ENCODE assay signal across 1 cellular context in the genomic region with DNA sequence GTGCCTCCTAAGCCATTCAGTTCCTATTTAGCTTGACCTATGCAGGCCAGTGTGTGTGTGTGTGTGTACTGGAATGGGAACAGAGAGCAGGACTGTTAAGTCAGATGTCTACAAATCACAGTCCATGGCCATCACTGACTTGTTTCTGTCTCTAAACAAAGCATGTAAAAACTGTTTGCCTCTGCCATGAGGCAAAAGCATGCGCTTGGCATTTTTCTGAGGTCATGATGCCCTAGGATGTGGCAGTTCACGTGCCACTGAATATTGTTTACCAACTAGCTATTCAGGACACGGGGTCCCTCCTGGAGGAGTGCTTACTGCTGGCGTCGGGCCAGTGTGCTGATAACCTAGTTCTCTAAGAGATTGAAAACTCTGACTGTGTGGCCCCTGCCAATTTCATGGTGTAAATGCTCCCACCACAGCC.
TF ChIP-seq lines count a peak whose summit lies in the region.

No MANE protein-coding gene starts in this region.

TF ChIP-seq in HepG2, 621 proteins besides CTCF, POLR2A, EP300 and RAD21 (continued from another document and continues in another):
- TF ChIP-seq, protein P1, sequence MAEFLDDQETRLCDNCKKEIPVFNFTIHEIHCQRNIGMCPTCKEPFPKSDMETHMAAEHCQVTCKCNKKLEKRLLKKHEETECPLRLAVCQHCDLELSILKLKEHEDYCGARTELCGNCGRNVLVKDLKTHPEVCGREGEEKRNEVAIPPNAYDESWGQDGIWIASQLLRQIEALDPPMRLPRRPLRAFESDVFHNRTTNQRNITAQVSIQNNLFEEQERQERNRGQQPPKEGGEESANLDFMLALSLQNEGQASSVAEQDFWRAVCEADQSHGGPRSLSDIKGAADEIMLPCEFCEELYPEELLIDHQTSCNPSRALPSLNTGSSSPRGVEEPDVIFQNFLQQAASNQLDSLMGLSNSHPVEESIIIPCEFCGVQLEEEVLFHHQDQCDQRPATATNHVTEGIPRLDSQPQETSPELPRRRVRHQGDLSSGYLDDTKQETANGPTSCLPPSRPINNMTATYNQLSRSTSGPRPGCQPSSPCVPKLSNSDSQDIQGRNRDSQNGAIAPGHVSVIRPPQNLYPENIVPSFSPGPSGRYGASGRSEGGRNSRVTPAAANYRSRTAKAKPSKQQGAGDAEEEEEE (CRISPR knock-in tag; IDR thresholded peaks at IDR 0.05; ENCODE audit: borderline replicate concordance), result no peak
- peak; percentile 15; the same call in 1 of the 2 replicates for TF ChIP-seq LCORL (IDR thresholded peaks at IDR 0.05)
- TF ChIP-seq LCORL (CRISPR knock-in tag; IDR thresholded peaks at IDR 0.05), result peak; percentile 83
- peak; percentile 29; the same call in 1 of the 2 replicates for TF ChIP-seq ZNF335 (CRISPR knock-in tag; IDR thresholded peaks at IDR 0.05)
- no peak for TF ChIP-seq ISX (CRISPR knock-in tag; conservative IDR thresholded peaks at IDR 0.05)
- peak; percentile 38; the same call in 1 of the 2 replicates for TF ChIP-seq NCOR1 (IDR thresholded peaks at IDR 0.05; ENCODE audit: borderline replicate concordance, low read length)
- no peak for TF ChIP-seq ZBTB8A (CRISPR knock-in tag; IDR thresholded peaks at IDR 0.05; ENCODE audit: borderline replicate concordance, low read depth)
- TF ChIP-seq CEBPG (CRISPR knock-in tag; IDR thresholded peaks at IDR 0.05), result peak; percentile 29; the same call in 1 of the 2 replicates
- TF ChIP-seq, protein P2, sequence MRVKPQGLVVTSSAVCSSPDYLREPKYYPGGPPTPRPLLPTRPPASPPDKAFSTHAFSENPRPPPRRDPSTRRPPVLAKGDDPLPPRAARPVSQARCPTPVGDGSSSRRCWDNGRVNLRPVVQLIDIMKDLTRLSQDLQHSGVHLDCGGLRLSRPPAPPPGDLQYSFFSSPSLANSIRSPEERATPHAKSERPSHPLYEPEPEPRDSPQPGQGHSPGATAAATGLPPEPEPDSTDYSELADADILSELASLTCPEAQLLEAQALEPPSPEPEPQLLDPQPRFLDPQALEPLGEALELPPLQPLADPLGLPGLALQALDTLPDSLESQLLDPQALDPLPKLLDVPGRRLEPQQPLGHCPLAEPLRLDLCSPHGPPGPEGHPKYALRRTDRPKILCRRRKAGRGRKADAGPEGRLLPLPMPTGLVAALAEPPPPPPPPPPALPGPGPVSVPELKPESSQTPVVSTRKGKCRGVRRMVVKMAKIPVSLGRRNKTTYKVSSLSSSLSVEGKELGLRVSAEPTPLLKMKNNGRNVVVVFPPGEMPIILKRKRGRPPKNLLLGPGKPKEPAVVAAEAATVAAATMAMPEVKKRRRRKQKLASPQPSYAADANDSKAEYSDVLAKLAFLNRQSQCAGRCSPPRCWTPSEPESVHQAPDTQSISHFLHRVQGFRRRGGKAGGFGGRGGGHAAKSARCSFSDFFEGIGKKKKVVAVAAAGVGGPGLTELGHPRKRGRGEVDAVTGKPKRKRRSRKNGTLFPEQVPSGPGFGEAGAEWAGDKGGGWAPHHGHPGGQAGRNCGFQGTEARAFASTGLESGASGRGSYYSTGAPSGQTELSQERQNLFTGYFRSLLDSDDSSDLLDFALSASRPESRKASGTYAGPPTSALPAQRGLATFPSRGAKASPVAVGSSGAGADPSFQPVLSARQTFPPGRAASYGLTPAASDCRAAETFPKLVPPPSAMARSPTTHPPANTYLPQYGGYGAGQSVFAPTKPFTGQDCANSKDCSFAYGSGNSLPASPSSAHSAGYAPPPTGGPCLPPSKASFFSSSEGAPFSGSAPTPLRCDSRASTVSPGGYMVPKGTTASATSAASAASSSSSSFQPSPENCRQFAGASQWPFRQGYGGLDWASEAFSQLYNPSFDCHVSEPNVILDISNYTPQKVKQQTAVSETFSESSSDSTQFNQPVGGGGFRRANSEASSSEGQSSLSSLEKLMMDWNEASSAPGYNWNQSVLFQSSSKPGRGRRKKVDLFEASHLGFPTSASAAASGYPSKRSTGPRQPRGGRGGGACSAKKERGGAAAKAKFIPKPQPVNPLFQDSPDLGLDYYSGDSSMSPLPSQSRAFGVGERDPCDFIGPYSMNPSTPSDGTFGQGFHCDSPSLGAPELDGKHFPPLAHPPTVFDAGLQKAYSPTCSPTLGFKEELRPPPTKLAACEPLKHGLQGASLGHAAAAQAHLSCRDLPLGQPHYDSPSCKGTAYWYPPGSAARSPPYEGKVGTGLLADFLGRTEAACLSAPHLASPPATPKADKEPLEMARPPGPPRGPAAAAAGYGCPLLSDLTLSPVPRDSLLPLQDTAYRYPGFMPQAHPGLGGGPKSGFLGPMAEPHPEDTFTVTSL (CRISPR knock-in tag; IDR thresholded peaks at IDR 0.05; ENCODE audit: borderline replicate concordance), result peak; percentile 71; the same call in 1 of the 2 replicates
- TF ChIP-seq PPARG (CRISPR knock-in tag; conservative IDR thresholded peaks at IDR 0.05), result peak; percentile 81
- TF ChIP-seq, protein P3, sequence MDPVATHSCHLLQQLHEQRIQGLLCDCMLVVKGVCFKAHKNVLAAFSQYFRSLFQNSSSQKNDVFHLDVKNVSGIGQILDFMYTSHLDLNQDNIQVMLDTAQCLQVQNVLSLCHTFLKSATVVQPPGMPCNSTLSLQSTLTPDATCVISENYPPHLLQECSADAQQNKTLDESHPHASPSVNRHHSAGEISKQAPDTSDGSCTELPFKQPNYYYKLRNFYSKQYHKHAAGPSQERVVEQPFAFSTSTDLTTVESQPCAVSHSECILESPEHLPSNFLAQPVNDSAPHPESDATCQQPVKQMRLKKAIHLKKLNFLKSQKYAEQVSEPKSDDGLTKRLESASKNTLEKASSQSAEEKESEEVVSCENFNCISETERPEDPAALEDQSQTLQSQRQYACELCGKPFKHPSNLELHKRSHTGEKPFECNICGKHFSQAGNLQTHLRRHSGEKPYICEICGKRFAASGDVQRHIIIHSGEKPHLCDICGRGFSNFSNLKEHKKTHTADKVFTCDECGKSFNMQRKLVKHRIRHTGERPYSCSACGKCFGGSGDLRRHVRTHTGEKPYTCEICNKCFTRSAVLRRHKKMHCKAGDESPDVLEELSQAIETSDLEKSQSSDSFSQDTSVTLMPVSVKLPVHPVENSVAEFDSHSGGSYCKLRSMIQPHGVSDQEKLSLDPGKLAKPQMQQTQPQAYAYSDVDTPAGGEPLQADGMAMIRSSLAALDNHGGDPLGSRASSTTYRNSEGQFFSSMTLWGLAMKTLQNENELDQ (CRISPR knock-in tag; IDR thresholded peaks at IDR 0.05; ENCODE audit: borderline replicate concordance), result no peak
- no peak for TF ChIP-seq ZNF841 (CRISPR knock-in tag; IDR thresholded peaks at IDR 0.05; ENCODE audit: borderline replicate concordance)
- TF ChIP-seq, protein P4, sequence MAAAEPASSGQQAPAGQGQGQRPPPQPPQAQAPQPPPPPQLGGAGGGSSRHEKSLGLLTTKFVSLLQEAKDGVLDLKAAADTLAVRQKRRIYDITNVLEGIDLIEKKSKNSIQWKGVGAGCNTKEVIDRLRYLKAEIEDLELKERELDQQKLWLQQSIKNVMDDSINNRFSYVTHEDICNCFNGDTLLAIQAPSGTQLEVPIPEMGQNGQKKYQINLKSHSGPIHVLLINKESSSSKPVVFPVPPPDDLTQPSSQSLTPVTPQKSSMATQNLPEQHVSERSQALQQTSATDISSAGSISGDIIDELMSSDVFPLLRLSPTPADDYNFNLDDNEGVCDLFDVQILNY (CRISPR knock-in tag; conservative IDR thresholded peaks at IDR 0.05), result no peak
- no peak for TF ChIP-seq JARID2 (CRISPR knock-in tag; IDR thresholded peaks at IDR 0.05; ENCODE audit: insufficient replicate concordance)
- no peak for TF ChIP-seq ZNF20 (CRISPR knock-in tag; IDR thresholded peaks at IDR 0.05)
- TF ChIP-seq ZNF34 (CRISPR knock-in tag; IDR thresholded peaks at IDR 0.05; ENCODE audit: borderline replicate concordance), result 0 out of 2 replicates have a peak, but pooled peaks have one; percentile 39
- TF ChIP-seq SP4 (CRISPR knock-in tag; IDR thresholded peaks at IDR 0.05), result no peak
- peak; percentile 37; the same call in 1 of the 2 replicates for TF ChIP-seq KDM1A (CRISPR knock-in tag; IDR thresholded peaks at IDR 0.05)
- no peak for TF ChIP-seq SRSF9 (IDR thresholded peaks at IDR 0.05; ENCODE audit: borderline replicate concordance, insufficient read depth, low read depth, low read length, poor library complexity, severe bottlenecking)
- TF ChIP-seq, protein P5, sequence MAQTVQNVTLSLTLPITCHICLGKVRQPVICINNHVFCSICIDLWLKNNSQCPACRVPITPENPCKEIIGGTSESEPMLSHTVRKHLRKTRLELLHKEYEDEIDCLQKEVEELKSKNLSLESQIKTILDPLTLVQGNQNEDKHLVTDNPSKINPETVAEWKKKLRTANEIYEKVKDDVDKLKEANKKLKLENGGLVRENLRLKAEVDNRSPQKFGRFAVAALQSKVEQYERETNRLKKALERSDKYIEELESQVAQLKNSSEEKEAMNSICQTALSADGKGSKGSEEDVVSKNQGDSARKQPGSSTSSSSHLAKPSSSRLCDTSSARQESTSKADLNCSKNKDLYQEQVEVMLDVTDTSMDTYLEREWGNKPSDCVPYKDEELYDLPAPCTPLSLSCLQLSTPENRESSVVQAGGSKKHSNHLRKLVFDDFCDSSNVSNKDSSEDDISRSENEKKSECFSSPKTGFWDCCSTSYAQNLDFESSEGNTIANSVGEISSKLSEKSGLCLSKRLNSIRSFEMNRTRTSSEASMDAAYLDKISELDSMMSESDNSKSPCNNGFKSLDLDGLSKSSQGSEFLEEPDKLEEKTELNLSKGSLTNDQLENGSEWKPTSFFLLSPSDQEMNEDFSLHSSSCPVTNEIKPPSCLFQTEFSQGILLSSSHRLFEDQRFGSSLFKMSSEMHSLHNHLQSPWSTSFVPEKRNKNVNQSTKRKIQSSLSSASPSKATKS (CRISPR knock-in tag; IDR thresholded peaks at IDR 0.05), result no peak
- TF ChIP-seq ZNF547 (CRISPR knock-in tag; IDR thresholded peaks at IDR 0.05), result no peak
- peak; percentile 62 for TF ChIP-seq ZMYM3 (CRISPR knock-in tag; IDR thresholded peaks at IDR 0.05)
- TF ChIP-seq MLLT10 (CRISPR knock-in tag; IDR thresholded peaks at IDR 0.05), result no peak
- TF ChIP-seq, protein P6, sequence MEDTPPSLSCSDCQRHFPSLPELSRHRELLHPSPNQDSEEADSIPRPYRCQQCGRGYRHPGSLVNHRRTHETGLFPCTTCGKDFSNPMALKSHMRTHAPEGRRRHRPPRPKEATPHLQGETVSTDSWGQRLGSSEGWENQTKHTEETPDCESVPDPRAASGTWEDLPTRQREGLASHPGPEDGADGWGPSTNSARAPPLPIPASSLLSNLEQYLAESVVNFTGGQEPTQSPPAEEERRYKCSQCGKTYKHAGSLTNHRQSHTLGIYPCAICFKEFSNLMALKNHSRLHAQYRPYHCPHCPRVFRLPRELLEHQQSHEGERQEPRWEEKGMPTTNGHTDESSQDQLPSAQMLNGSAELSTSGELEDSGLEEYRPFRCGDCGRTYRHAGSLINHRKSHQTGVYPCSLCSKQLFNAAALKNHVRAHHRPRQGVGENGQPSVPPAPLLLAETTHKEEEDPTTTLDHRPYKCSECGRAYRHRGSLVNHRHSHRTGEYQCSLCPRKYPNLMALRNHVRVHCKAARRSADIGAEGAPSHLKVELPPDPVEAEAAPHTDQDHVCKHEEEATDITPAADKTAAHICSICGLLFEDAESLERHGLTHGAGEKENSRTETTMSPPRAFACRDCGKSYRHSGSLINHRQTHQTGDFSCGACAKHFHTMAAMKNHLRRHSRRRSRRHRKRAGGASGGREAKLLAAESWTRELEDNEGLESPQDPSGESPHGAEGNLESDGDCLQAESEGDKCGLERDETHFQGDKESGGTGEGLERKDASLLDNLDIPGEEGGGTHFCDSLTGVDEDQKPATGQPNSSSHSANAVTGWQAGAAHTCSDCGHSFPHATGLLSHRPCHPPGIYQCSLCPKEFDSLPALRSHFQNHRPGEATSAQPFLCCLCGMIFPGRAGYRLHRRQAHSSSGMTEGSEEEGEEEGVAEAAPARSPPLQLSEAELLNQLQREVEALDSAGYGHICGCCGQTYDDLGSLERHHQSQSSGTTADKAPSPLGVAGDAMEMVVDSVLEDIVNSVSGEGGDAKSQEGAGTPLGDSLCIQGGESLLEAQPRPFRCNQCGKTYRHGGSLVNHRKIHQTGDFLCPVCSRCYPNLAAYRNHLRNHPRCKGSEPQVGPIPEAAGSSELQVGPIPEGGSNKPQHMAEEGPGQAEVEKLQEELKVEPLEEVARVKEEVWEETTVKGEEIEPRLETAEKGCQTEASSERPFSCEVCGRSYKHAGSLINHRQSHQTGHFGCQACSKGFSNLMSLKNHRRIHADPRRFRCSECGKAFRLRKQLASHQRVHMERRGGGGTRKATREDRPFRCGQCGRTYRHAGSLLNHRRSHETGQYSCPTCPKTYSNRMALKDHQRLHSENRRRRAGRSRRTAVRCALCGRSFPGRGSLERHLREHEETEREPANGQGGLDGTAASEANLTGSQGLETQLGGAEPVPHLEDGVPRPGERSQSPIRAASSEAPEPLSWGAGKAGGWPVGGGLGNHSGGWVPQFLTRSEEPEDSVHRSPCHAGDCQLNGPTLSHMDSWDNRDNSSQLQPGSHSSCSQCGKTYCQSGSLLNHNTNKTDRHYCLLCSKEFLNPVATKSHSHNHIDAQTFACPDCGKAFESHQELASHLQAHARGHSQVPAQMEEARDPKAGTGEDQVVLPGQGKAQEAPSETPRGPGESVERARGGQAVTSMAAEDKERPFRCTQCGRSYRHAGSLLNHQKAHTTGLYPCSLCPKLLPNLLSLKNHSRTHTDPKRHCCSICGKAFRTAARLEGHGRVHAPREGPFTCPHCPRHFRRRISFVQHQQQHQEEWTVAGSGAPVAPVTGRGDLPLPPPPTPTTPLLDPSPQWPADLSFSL (CRISPR knock-in tag; IDR thresholded peaks at IDR 0.05), result no peak
- TF ChIP-seq ZNF549 (CRISPR knock-in tag; IDR thresholded peaks at IDR 0.05), result no peak
- no peak for TF ChIP-seq ZNF180 (CRISPR knock-in tag; IDR thresholded peaks at IDR 0.05; ENCODE audit: borderline replicate concordance, low read depth)
- no peak for TF ChIP-seq ZSCAN22 (CRISPR knock-in tag; IDR thresholded peaks at IDR 0.05)
- TF ChIP-seq TAF15 (IDR thresholded peaks at IDR 0.05; ENCODE audit: low read depth, low read length, poor library complexity, severe bottlenecking), result no peak
- TF ChIP-seq, protein P7, sequence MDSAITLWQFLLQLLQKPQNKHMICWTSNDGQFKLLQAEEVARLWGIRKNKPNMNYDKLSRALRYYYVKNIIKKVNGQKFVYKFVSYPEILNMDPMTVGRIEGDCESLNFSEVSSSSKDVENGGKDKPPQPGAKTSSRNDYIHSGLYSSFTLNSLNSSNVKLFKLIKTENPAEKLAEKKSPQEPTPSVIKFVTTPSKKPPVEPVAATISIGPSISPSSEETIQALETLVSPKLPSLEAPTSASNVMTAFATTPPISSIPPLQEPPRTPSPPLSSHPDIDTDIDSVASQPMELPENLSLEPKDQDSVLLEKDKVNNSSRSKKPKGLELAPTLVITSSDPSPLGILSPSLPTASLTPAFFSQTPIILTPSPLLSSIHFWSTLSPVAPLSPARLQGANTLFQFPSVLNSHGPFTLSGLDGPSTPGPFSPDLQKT (CRISPR knock-in tag; IDR thresholded peaks at IDR 0.05; ENCODE audit: borderline replicate concordance), result no peak
- TF ChIP-seq, protein P8, sequence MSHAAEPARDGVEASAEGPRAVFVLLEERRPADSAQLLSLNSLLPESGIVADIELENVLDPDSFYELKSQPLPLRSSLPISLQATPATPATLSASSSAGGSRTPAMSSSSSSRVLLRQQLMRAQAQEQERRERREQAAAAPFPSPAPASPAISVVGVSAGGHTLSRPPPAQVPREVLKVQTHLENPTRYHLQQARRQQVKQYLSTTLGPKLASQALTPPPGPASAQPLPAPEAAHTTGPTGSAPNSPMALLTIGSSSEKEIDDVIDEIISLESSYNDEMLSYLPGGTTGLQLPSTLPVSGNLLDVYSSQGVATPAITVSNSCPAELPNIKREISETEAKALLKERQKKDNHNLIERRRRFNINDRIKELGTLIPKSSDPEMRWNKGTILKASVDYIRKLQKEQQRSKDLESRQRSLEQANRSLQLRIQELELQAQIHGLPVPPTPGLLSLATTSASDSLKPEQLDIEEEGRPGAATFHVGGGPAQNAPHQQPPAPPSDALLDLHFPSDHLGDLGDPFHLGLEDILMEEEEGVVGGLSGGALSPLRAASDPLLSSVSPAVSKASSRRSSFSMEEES (CRISPR knock-in tag; IDR thresholded peaks at IDR 0.05), result peak; percentile 98
